16 cellular contexts compared by ENCODE assay signal in the genomic region with DNA sequence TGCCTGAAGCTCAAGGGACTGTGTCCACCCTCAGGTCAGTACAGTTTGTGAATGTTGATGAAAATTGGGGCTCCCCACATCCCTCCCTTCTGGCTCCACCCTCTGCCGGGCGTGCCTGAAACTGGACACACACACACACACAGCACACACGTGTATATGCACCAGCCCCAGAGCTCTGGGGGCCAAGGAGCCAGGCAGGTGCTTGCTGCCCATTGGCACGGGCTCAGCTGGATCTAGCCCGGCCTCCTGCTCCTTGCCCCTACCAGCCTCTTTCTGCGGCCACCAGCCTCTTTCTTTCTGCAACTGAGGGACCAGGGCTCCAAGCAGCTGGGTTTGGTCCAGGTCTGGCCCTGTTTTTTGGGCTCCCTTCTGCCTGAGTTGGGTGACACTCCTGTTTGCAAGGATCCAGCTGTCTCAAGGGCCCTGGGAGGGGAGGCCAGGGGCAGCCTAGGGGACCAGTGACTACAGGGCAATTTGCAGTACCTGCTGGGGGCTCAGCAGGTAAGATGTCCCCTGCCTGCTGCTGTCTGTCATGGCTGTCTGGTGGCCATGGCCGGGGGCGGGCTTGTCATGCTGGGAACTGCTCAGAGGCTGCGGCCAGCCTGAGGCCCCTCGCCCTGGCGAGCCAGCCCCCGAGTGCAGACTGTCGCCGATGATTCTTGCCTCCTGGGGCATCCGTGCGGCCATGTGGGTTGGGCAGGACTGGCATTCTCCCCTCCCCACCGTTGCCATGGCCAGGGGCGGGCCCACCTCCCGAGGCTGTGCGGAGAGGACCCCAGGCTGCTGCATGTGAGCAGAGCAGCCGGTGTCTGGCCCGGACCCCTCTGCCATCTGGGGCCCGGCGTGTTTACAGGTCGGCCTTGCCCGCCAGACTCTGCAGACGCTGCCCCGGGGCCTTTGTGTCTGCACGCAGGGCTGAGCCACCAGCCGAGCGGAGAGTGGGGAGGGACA. TPM values are rescaled to one million over a fixed set of nuclear protein-coding genes. Genes with fewer than 3 reads are reported as not detected.
DNase-seq lines count a peak whose midpoint lies in the region; ATAC-seq and TF ChIP-seq lines count a peak whose summit lies in the region.
"Had no signal": no experiment of that assay in that cellular context is flagged by ENCODE, and none has a peak within 500 bp of the region (broad histone marks: within the 10 kb centered on the region; RNA-seq: fewer than 3 reads in every experiment).

No MANE protein-coding gene starts in this region.

- no peaks in the 10 kb centered on the region for H3K27me3 Mint-ChIP-seq in GM23338 (ENCODE audit: insufficient read depth, low read depth, poor library complexity)

- 73 to 84% (median 76%) methylated on average over 24 to 31 of the region's 31 CpGs for WGBS in heart left ventricle, 4 donors
- WGBS in esophagus, 2 donors = 55 to 63% methylated on average over 27 to 31 of the region's 31 CpGs
- WGBS in sigmoid colon, 2 donors = 86% methylated on average over 31 of the region's 31 CpGs

- H3K4me1 ChIP-seq in heart left ventricle (peaks cover 16 to 94% (median 67%) of the 10 kb centered on the region in 12 donors), esophagus (ENCODE audit: control insufficient read depth in 2 of 2, insufficient read depth in 2 of 2, low read length in 1 of 2) (peaks cover 10 to 36% of the 10 kb centered on the region in 2 donors), sigmoid colon (peaks cover 0 to 82% (median 75%) of the 10 kb centered on the region in 4 donors), vagina (peaks cover 97% of the 10 kb centered on the region), GM23338 (ENCODE audit: insufficient read depth) (no peaks in the 10 kb centered on the region)

- H3F3A ChIP-seq in GM23338 (replicated peaks; ENCODE audit: low read depth) = no peaks in the 10 kb centered on the region

- H4K20me1 ChIP-seq in GM23338 (replicated peaks; ENCODE audit: insufficient read depth) = no peaks in the 10 kb centered on the region

- H3K4me3 ChIP-seq in heart left ventricle (no peak overlapping the region), esophagus (ENCODE audit: low read depth in 1 of 2, low read length in 2 of 2) (no peak overlapping the region), sigmoid colon (no peak overlapping the region), vagina (no peak overlapping the region), GM23338 (no peak overlapping the region)
- H3K4me3 ChIP-seq: A549, PC-9, smooth muscle cell had no signal

- H3K9me3 ChIP-seq in heart left ventricle = no peaks in the 10 kb centered on the region
- H3K9me3 ChIP-seq in esophagus (ENCODE audit: control insufficient read depth in 2 of 2, insufficient read depth in 1 of 2, low read depth in 1 of 2, low read length in 1 of 2) = no peaks in the 10 kb centered on the region
- no peaks in the 10 kb centered on the region for H3K9me3 ChIP-seq in sigmoid colon
- no peaks in the 10 kb centered on the region for H3K9me3 ChIP-seq in vagina
- H3K9me3 ChIP-seq: A549 had no signal

- H3K36me3 ChIP-seq in heart left ventricle (peaks cover 3 to 75% (median 67%) of the 10 kb centered on the region in 9 donors), esophagus (ENCODE audit: control insufficient read depth in 2 of 2, insufficient read depth in 2 of 2, low read length in 1 of 2) (peaks cover 8 to 59% of the 10 kb centered on the region in 2 donors), sigmoid colon (peaks cover 0 to 67% (median 59%) of the 10 kb centered on the region in 4 donors), vagina (peaks cover 0 to 55% of the 10 kb centered on the region in 2 donors), GM23338 (ENCODE audit: insufficient read depth) (no peaks in the 10 kb centered on the region)

- no peaks in the 10 kb centered on the region for H3K4me1 Mint-ChIP-seq in GM23338
- H3K4me1 Mint-ChIP-seq: brain had no signal

- H3K27ac Mint-ChIP-seq in GM23338 = no peak overlapping the region

- H3K4me2 ChIP-seq in GM23338 = no peak overlapping the region
- H3K4me2 ChIP-seq: A549, PC-9, smooth muscle cell had no signal

- DNase-seq in heart left ventricle (no peak), left ventricle myocardium superior (no peak), sigmoid colon (no peak), vagina (ENCODE audit: extremely low spot score in 2 of 2) (no peak), GM23338 (ENCODE audit: low spot score) (no peak), DMS153 (lab: John Stamatoyannopoulos, UW) (no peak), NCI-H2081 (lab: John Stamatoyannopoulos, UW) (no peak)
- DNase-seq: activated effector memory CD4-positive, alpha-beta T cell treated with Interleukin-2 at 50 U/mL for 16 hours; NCI-H187 treated with DMSO at 0.1 percent for 48 hours; NCI-H526; PC-9; stimulated activated naive CD4-positive, alpha-beta T cell treated with Interleukin-2 at 50 U/mL for 16 hours had no signal

- H3K4me3 Mint-ChIP-seq in GM23338 = no peak overlapping the region
- H3K4me3 Mint-ChIP-seq: brain had no signal

- TF ChIP-seq POLR2A in heart left ventricle (IDR thresholded peaks at IDR 0.05) = no peak
- no peak for TF ChIP-seq POLR2A in sigmoid colon (IDR thresholded peaks at IDR 0.05)
- no peak for TF ChIP-seq POLR2A in vagina (IDR thresholded peaks at IDR 0.05)

- TF ChIP-seq CTCF in heart left ventricle (IDR thresholded peaks at IDR 0.05) = no peak
- TF ChIP-seq CTCF in sigmoid colon (IDR thresholded peaks at IDR 0.05) = no peak
- no peak for TF ChIP-seq CTCF in vagina (IDR thresholded peaks at IDR 0.05)
- TF ChIP-seq CTCF in GM23338 (conservative IDR thresholded peaks at IDR 0.05; ENCODE audit: low read depth in 2 of 2) = no peak

- no peaks in the 10 kb centered on the region for H3K9me2 ChIP-seq in GM23338 (ENCODE audit: insufficient read depth)

- H3K27ac ChIP-seq in heart left ventricle = peak overlapping the region in 8 of 12 donors; percentile 8 to 64 (median 42)
- H3K27ac ChIP-seq in esophagus (ENCODE audit: low read depth in 2 of 2, low read length in 1 of 2) = peak overlapping the region; percentile 52 to 75
- H3K27ac ChIP-seq in sigmoid colon = peak overlapping the region; percentile 16 to 98 (median 70)
- H3K27ac ChIP-seq in vagina = peak overlapping the region; percentile 66
- H3K27ac ChIP-seq in GM23338 (ENCODE audit: low read depth) = no peak overlapping the region
- H3K27ac ChIP-seq: PC-9 had no signal

- no peaks in the 10 kb centered on the region for H3K27me3 ChIP-seq in heart left ventricle
- H3K27me3 ChIP-seq in esophagus (ENCODE audit: control insufficient read depth in 1 of 2, insufficient read depth in 2 of 2, low read length in 2 of 2) = no peaks in the 10 kb centered on the region
- H3K27me3 ChIP-seq in sigmoid colon = no peaks in the 10 kb centered on the region
- H3K27me3 ChIP-seq in vagina = no peaks in the 10 kb centered on the region
- no peaks in the 10 kb centered on the region for H3K27me3 ChIP-seq in GM23338 (ENCODE audit: insufficient read depth)

- H3K36me3 Mint-ChIP-seq in GM23338 (ENCODE audit: low read depth) = no peaks in the 10 kb centered on the region
- H3K36me3 Mint-ChIP-seq: brain had no signal

- intact Hi-C loops in heart left ventricle (cut with DNase I) = no loop called here
- intact Hi-C loops in left ventricle myocardium superior (cut with micrococcal nuclease) = no loop called here
- intact Hi-C loops in sigmoid colon (cut with DNase I) = no loop called here
- intact Hi-C loops in vagina (cut with DNase I) = no loop called here

- no peaks in the 10 kb centered on the region for H3K79me2 ChIP-seq in GM23338 (replicated peaks; ENCODE audit: insufficient read depth)

- TF ChIP-seq EP300 in sigmoid colon (IDR thresholded peaks at IDR 0.05) = no peak

- no peak overlapping the region for H2AFZ ChIP-seq in GM23338
- H2AFZ ChIP-seq: PC-9 had no signal

- ATAC-seq in heart left ventricle (no peak), left ventricle myocardium superior (no peak), GM23338 (no peak)

- H3K9me3 Mint-ChIP-seq in GM23338 = no peaks in the 10 kb centered on the region
- H3K9me3 Mint-ChIP-seq: brain had no signal

TF ChIP-seq in GM23338, 12 proteins besides CTCF, POLR2A, EP300 and RAD21 (continues in another document):
- TF ChIP-seq REST (IDR thresholded peaks at IDR 0.05; ENCODE audit: unreplicated experiment) = no peak

RNA-seq across cellular contexts. Expression of gene PPARA, which starts 51.5 kb away (rescaled TPM):
- 10 to 100 TPM; 51.0 to 96.4 (median 83.6) TPM for total RNA-seq in heart left ventricle
- polyA plus RNA-seq in heart left ventricle = 10 to 100 TPM; 21.1 to 60.9 TPM
- total RNA-seq in left ventricle myocardium superior = 78.9 TPM
- 1 to 10 TPM; 3.2 to 3.9 TPM for polyA plus RNA-seq in esophagus
- total RNA-seq in sigmoid colon = 10 to 100 TPM; 16.6 to 21.4 (median 20.6) TPM
- 10 to 100 TPM in 2 of 3 donors, 1 to 10 TPM in 1; 7.8 to 22.7 (median 12.0) TPM for polyA plus RNA-seq in sigmoid colon
- total RNA-seq in vagina = 13.5 TPM
- 6.0 and 12.6 TPM in 2 replicates for total RNA-seq in GM23338 (2014; rRNA removed; shearing (Covaris generic))
- polyA plus RNA-seq in GM23338 (2016; fragmentation: Nextera tagmentation; extraction: Ambion mirVana) = 4.7 and 5.1 TPM in 2 replicates
